Comparison of ENCODE assay signal across 13 cellular contexts in the genomic region with DNA sequence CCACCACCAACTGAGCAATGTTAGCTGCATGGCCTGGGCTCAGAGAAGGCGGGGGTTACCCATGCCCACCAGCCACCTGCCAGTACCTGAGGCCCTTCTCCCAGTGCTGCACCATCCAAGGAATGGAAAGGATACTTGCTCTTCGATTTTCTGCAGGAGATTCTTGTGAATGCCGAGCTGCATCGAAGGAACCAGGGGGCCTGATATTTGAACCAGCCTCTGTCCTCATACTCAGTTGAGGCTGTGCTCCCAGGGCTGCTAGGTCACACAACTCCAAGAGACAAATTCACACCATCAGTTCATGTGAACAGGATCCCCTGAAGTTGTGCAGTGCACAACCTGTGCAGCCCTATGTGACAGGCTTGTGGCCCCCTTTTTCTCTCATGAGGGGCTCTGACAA. TPM values are rescaled to one million over a fixed set of nuclear protein-coding genes. Genes with fewer than 3 reads are reported as not detected.
A peak's percentile ranks its signal among the peaks of the same experiment; 100 is the strongest.
DNase-seq lines count a peak whose midpoint lies in the region; ATAC-seq and TF ChIP-seq lines count a peak whose summit lies in the region.
"Had no signal": no experiment of that assay in that cellular context is flagged by ENCODE, and none has a peak within 500 bp of the region (broad histone marks: within the 10 kb centered on the region; RNA-seq: fewer than 3 reads in every experiment).

No MANE protein-coding gene starts in this region.

- intact Hi-C loops in activated CD4-positive, alpha-beta T cell treated with anti-CD3 and anti-CD28 coated beads, Interleukin-2, amount 10 ng/mL, durations not matched to agents 24 days and 14 days (cut with micrococcal nuclease) = no loop called here
- intact Hi-C loops in natural killer cell (cut with micrococcal nuclease) (loop anchor here (5.0 kb wide), 1 partner anchor 151 kb away; no protein-coding TSS in a partner anchor), posterior vena cava (cut with DNase I) (loop anchor here (10.0 kb wide), 1 partner anchor 144 kb away; no protein-coding TSS in a partner anchor)

- H3K27ac Mint-ChIP-seq in activated CD4-positive, alpha-beta T cell treated with anti-CD3 and anti-CD28 coated beads, Interleukin-2, amount 10 ng/mL, durations not matched to agents 24 days and 14 days = no peak overlapping the region
- no peak overlapping the region for H3K27ac Mint-ChIP-seq in natural killer cell
- H3K27ac Mint-ChIP-seq in natural killer cell treated with Interleukin-12 subunit alpha and Interleukin-12 subunit beta and Interleukin-15 and Interleukin-18, amount 100 ng/mL, for 72 hours = no peak overlapping the region
- H3K27ac Mint-ChIP-seq: CD4-positive, alpha-beta T cell had no signal

- H3K36me3 Mint-ChIP-seq in activated CD4-positive, alpha-beta T cell treated with anti-CD3 and anti-CD28 coated beads, Interleukin-2, amount 10 ng/mL, durations not matched to agents 24 days and 14 days (ENCODE audit: low read depth) = no peaks in the 10 kb centered on the region
- no peaks in the 10 kb centered on the region for H3K36me3 Mint-ChIP-seq in natural killer cell
- H3K36me3 Mint-ChIP-seq in natural killer cell treated with Interleukin-12 subunit alpha and Interleukin-12 subunit beta and Interleukin-15 and Interleukin-18, amount 100 ng/mL, for 72 hours = no peaks in the 10 kb centered on the region

- DNase-seq in activated CD4-positive, alpha-beta T cell treated with anti-CD3 and anti-CD28 coated beads for 1 hour = peak; percentile 1
- no peak for DNase-seq in activated CD4-positive, alpha-beta T cell treated with anti-CD3 and anti-CD28 coated beads, Interleukin-2, amount 10 ng/mL, durations not matched to agents 24 days and 14 days
- DNase-seq in natural killer cell (peak; percentile 4), posterior vena cava (ENCODE audit: low spot score) (peak; percentile 50), ureter (ENCODE audit: low spot score) (peak; percentile 28), NCI-H1930 (lab: John Stamatoyannopoulos, UW) (no peak)
- DNase-seq in natural killer cell treated with Interleukin-12 subunit alpha and Interleukin-12 subunit beta and Interleukin-15 and Interleukin-18, amount 100 ng/mL, for 72 hours (ENCODE audit: low spot score) = no peak
- DNase-seq: BE2C, NCI-H2029 treated with DMSO at 0.1 percent for 48 hours, NCI-H446 treated with DMSO at 0.1 percent for 48 hours had no signal

- H3K27me3 Mint-ChIP-seq in activated CD4-positive, alpha-beta T cell treated with anti-CD3 and anti-CD28 coated beads, Interleukin-2, amount 10 ng/mL, durations not matched to agents 24 days and 14 days = no peaks in the 10 kb centered on the region
- peaks cover 0 to 4% of the 10 kb centered on the region in 2 donors for H3K27me3 Mint-ChIP-seq in natural killer cell (ENCODE audit: low read depth in 2 of 2)
- peaks cover 0 to 3% of the 10 kb centered on the region in 2 donors for H3K27me3 Mint-ChIP-seq in natural killer cell treated with Interleukin-12 subunit alpha and Interleukin-12 subunit beta and Interleukin-15 and Interleukin-18, amount 100 ng/mL, for 72 hours
- H3K27me3 Mint-ChIP-seq: CD4-positive, alpha-beta T cell had no signal

- TF ChIP-seq CTCF in natural killer cell (IDR thresholded peaks at IDR 0.05) = no peak

- no peak overlapping the region for H3K4me3 Mint-ChIP-seq in activated CD4-positive, alpha-beta T cell treated with anti-CD3 and anti-CD28 coated beads, Interleukin-2, amount 10 ng/mL, durations not matched to agents 24 days and 14 days
- H3K4me3 Mint-ChIP-seq in natural killer cell = no peak overlapping the region
- H3K4me3 Mint-ChIP-seq in natural killer cell treated with Interleukin-12 subunit alpha and Interleukin-12 subunit beta and Interleukin-15 and Interleukin-18, amount 100 ng/mL, for 72 hours = no peak overlapping the region
- H3K4me3 Mint-ChIP-seq: CD4-positive, alpha-beta T cell had no signal

- no peaks in the 10 kb centered on the region for H3K9me3 Mint-ChIP-seq in activated CD4-positive, alpha-beta T cell treated with anti-CD3 and anti-CD28 coated beads, Interleukin-2, amount 10 ng/mL, durations not matched to agents 24 days and 14 days
- no peaks in the 10 kb centered on the region for H3K9me3 Mint-ChIP-seq in natural killer cell
- H3K9me3 Mint-ChIP-seq in natural killer cell treated with Interleukin-12 subunit alpha and Interleukin-12 subunit beta and Interleukin-15 and Interleukin-18, amount 100 ng/mL, for 72 hours = no peaks in the 10 kb centered on the region
- H3K9me3 Mint-ChIP-seq: CD4-positive, alpha-beta T cell had no signal

- H3K4me1 Mint-ChIP-seq in activated CD4-positive, alpha-beta T cell treated with anti-CD3 and anti-CD28 coated beads, Interleukin-2, amount 10 ng/mL, durations not matched to agents 24 days and 14 days = peaks cover 2% of the 10 kb centered on the region
- no peaks in the 10 kb centered on the region for H3K4me1 Mint-ChIP-seq in natural killer cell
- no peaks in the 10 kb centered on the region for H3K4me1 Mint-ChIP-seq in natural killer cell treated with Interleukin-12 subunit alpha and Interleukin-12 subunit beta and Interleukin-15 and Interleukin-18, amount 100 ng/mL, for 72 hours (ENCODE audit: low read depth in 2 of 2)

- ATAC-seq in natural killer cell (no peak), HG03521 (IDR thresholded peaks at IDR 0.05; ENCODE audit: unreplicated experiment) (no peak)
- ATAC-seq in natural killer cell treated with Interleukin-12 subunit alpha and Interleukin-12 subunit beta and Interleukin-15 and Interleukin-18, amount 100 ng/mL, for 72 hours = no peak

RNA-seq across cellular contexts. Expression of a gene that starts 18.0 kb away (rescaled TPM):
- total RNA-seq in activated CD4-positive, alpha-beta T cell treated with anti-CD3 and anti-CD28 coated beads, Interleukin-2, amount 10 ng/mL, durations not matched to agents 24 days and 14 days = not detected in 2 replicates
- total RNA-seq in natural killer cell = not detected
- total RNA-seq in natural killer cell treated with Interleukin-12 subunit alpha and Interleukin-12 subunit beta and Interleukin-15 and Interleukin-18, amount 100 ng/mL, for 72 hours = not detected
- total RNA-seq in posterior vena cava = not detected
- total RNA-seq in ureter = 47.8 TPM
- total RNA-seq: CD4-positive, alpha-beta T cell; H7 had no signal

RNA-seq across cellular contexts. Expression of a gene that starts 44.0 kb away (rescaled TPM):
- total RNA-seq in activated CD4-positive, alpha-beta T cell treated with anti-CD3 and anti-CD28 coated beads, Interleukin-2, amount 10 ng/mL, durations not matched to agents 24 days and 14 days = not detected in 2 replicates
- total RNA-seq in natural killer cell (not detected), posterior vena cava (not detected), ureter (0.13 TPM)
- not detected for total RNA-seq in natural killer cell treated with Interleukin-12 subunit alpha and Interleukin-12 subunit beta and Interleukin-15 and Interleukin-18, amount 100 ng/mL, for 72 hours
- total RNA-seq: CD4-positive, alpha-beta T cell had no signal

Comparison
In these comparisons a context has a peak if more than half of its experiments do, and no peak if none do; other contexts are left out.
1. DNase-seq: peak in activated CD4-positive, alpha-beta T cell treated with anti-CD3 and anti-CD28 coated beads for 1 hour (single experiment), natural killer cell (single experiment), posterior vena cava (single experiment) and ureter (single experiment); none in activated CD4-positive, alpha-beta T cell treated with anti-CD3 and anti-CD28 coated beads, Interleukin-2, amount 10 ng/mL, durations not matched to agents 24 days and 14 days (single experiment), natural killer cell treated with Interleukin-12 subunit alpha and Interleukin-12 subunit beta and Interleukin-15 and Interleukin-18, amount 100 ng/mL, for 72 hours (single experiment) and NCI-H1930 (0 of 2).
2. RNA of a gene that starts 18.0 kb away (total RNA-seq): 47.8 TPM in ureter (single experiment); not detected in posterior vena cava, not detected in activated CD4-positive, alpha-beta T cell treated with anti-CD3 and anti-CD28 coated beads, Interleukin-2, amount 10 ng/mL, durations not matched to agents 24 days and 14 days, not detected in natural killer cell and not detected in natural killer cell treated with Interleukin-12 subunit alpha and Interleukin-12 subunit beta and Interleukin-15 and Interleukin-18, amount 100 ng/mL, for 72 hours; every median in the first group is over 10 times any median in the second.